Comparison of ENCODE assay signal across 16 cellular contexts in the genomic region with DNA sequence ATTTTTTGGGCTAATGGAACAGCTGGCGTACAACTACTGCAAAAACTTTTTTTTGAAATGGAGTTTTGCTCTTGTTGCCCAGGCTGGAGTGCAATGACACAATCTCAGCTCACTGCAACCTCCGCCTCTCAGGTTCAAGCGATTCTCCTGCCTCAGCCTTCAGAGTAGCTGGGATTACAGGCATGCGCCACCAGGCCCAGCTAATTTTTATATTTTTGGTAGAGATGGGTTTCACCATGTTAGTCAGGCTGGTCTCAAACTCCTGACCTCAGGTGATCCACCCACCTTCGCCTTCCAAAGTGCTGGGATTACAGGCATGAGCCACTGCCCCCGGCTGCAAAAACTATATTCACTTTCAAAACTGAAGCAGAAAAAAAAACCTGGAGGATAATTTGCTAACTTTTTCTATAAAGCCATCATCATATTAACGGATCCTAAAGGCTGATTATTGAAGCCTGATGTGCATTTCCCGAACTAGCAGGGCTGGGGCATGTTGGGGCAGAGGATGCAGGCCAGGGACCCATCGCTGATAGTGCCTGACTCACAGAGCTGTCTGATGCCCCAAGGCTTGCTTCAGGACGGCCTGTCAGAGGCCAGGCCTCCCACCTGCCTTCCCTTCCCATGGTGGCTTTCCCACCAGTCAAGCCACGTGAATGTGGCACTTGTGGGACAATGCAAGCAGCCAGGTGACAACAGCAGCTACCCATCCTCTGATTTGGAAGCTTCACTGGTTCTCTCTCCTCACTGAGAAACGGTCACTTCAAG. TPM values are rescaled to one million over a fixed set of nuclear protein-coding genes. Genes with fewer than 3 reads are reported as not detected.
DNase-seq lines count a peak whose midpoint lies in the region; ATAC-seq and TF ChIP-seq lines count a peak whose summit lies in the region.
"Not testable (repeated sequence)": the region's sequence is repeated elsewhere in the genome, so short reads cannot be mapped to it uniquely, and the experiment has no call there.
"Had no signal": no experiment of that assay in that cellular context is flagged by ENCODE, and none has a peak within 500 bp of the region (broad histone marks: within the 10 kb centered on the region; RNA-seq: fewer than 3 reads in every experiment).

No MANE protein-coding gene starts in this region.

- peak overlapping the region; percentile 90 for H3K4me3 ChIP-seq in CD8-positive, alpha-beta T cell (ENCODE audit: low read depth, low read length)
- not testable (repeated sequence) for H3K4me3 ChIP-seq in epithelial cell of esophagus (ENCODE audit: low read length); sigmoid colon; thymus (ENCODE audit: low read length)

- H3K9me3 ChIP-seq in CD8-positive, alpha-beta T cell (ENCODE audit: low read length); sigmoid colon; thymus (ENCODE audit: control insufficient read depth): not testable (repeated sequence)

- DNase-seq in CD8-positive, alpha-beta T cell: peak in 1 of 7 experiments; percentile 21
- DNase-seq in T-helper 2 cell treated with Interferon-gamma antibody and Interleukin-4, amounts not matched to agents 5 μg/mL and 100 μg/mL, for 36 hours (ENCODE audit: low spot score): not testable (repeated sequence)
- DNase-seq in activated CD8-positive, alpha-beta memory T cell treated with anti-CD3 and anti-CD28 coated beads, Interleukin-2, amount 50 U/mL, for 48 hours: peak; percentile 54
- DNase-seq in activated naive CD4-positive, alpha-beta T cell treated with anti-CD3 and anti-CD28 coated beads, Interleukin-2, amount 50 U/mL, for 72 hours (ENCODE audit: low spot score in 2 of 2): peak; percentile 6 to 14
- DNase-seq in epithelial cell of esophagus (ENCODE audit: low read depth): peak; percentile 86
- DNase-seq in memory B cell (ENCODE audit: low spot score in 2 of 2): peak in 1 of 2 donors; percentile 11
- DNase-seq in sigmoid colon: peak; percentile 40

- CTCF ChIA-PET in CD8-positive, alpha-beta T cell (lab: Charles Lee): interaction anchor here (1.2 to 8.0 kb wide), 7 partner anchors 13 to 99 kb away, joined by 5 to 65 read pairs (median 11); no protein-coding TSS in a partner anchor

- not testable (repeated sequence) for H3K27me3 Mint-ChIP-seq in CD8-positive, alpha-beta T cell (ENCODE audit: low read depth); T-helper 2 cell treated with Interferon-gamma antibody and Interleukin-4, amounts not matched to agents 5 μg/mL and 100 μg/mL, for 36 hours (ENCODE audit: low read depth); memory B cell

- intact Hi-C loops in CD8-positive, alpha-beta T cell (cut with DNase I, micrococcal nuclease); sigmoid colon (cut with DNase I): not testable (repeated sequence)

- peaks cover 78% of the 10 kb centered on the region for H3K36me3 ChIP-seq in CD8-positive, alpha-beta T cell (ENCODE audit: insufficient read depth, low read length)
- H3K36me3 ChIP-seq in sigmoid colon (peaks cover 22 to 66% (median 42%) of the 10 kb centered on the region in 4 donors), thymus (ENCODE audit: control insufficient read depth, insufficient read depth) (peaks cover 57% of the 10 kb centered on the region)

- TF ChIP-seq EP300 in sigmoid colon (IDR thresholded peaks at IDR 0.05): not testable (repeated sequence)

- peak overlapping the region; percentile 96 for H3K4me3 Mint-ChIP-seq in CD8-positive, alpha-beta T cell
- H3K4me3 Mint-ChIP-seq in T-helper 2 cell treated with Interferon-gamma antibody and Interleukin-4, amounts not matched to agents 5 μg/mL and 100 μg/mL, for 36 hours: peak overlapping the region; percentile 99
- not testable (repeated sequence) for H3K4me3 Mint-ChIP-seq in memory B cell

- TF ChIP-seq CTCF in CD8-positive, alpha-beta T cell (IDR thresholded peaks at IDR 0.05); epithelial cell of esophagus (IDR thresholded peaks at IDR 0.05; ENCODE audit: insufficient read depth, low read depth, low read length, missing control alignments); sigmoid colon (IDR thresholded peaks at IDR 0.05): not testable (repeated sequence)

- peaks cover 62% of the 10 kb centered on the region for H3K4me1 ChIP-seq in CD8-positive, alpha-beta T cell (ENCODE audit: insufficient read depth, low read length)
- H3K4me1 ChIP-seq in sigmoid colon (peaks cover 0 to 40% (median 36%) of the 10 kb centered on the region in 4 donors), thymus (ENCODE audit: control insufficient read depth, insufficient read depth, low read length) (peaks cover 17% of the 10 kb centered on the region)

- H3K4me1 Mint-ChIP-seq in CD8-positive, alpha-beta T cell (ENCODE audit: low read depth): peaks cover 69% of the 10 kb centered on the region
- H3K4me1 Mint-ChIP-seq in T-helper 2 cell treated with Interferon-gamma antibody and Interleukin-4, amounts not matched to agents 5 μg/mL and 100 μg/mL, for 36 hours (ENCODE audit: low read depth): peaks cover 45% of the 10 kb centered on the region
- peaks cover 47% of the 10 kb centered on the region for H3K4me1 Mint-ChIP-seq in memory B cell

- 82 to 89% methylated on average over 12 of the region's 12 CpGs for WGBS in sigmoid colon, 2 donors
- 93% methylated on average over 12 of the region's 12 CpGs for WGBS in thymus

- POLR2A ChIA-PET in CD8-positive, alpha-beta T cell (lab: Charles Lee): interaction anchor here (1.1 to 10.0 kb wide), 7 partner anchors 11 to 74 kb away, joined by 4 to 173 read pairs (median 9); no protein-coding TSS in a partner anchor

- not testable (repeated sequence) for TF ChIP-seq POLR2A in sigmoid colon (IDR thresholded peaks at IDR 0.05)

- not testable (repeated sequence) for H3K27me3 ChIP-seq in CD8-positive, alpha-beta T cell (ENCODE audit: insufficient read depth, low read length); sigmoid colon; thymus (ENCODE audit: control insufficient read depth, insufficient read depth)

- peaks cover 81% of the 10 kb centered on the region for H3K36me3 Mint-ChIP-seq in CD8-positive, alpha-beta T cell
- peaks cover 82% of the 10 kb centered on the region for H3K36me3 Mint-ChIP-seq in T-helper 2 cell treated with Interferon-gamma antibody and Interleukin-4, amounts not matched to agents 5 μg/mL and 100 μg/mL, for 36 hours (ENCODE audit: low read depth)
- H3K36me3 Mint-ChIP-seq in activated naive CD4-positive, alpha-beta T cell treated with anti-CD3 and anti-CD28 coated beads, Interleukin-2, amount 50 U/mL, for 72 hours: peaks cover 51 to 61% of the 10 kb centered on the region in 2 donors
- H3K36me3 Mint-ChIP-seq in memory B cell: peaks cover 41% of the 10 kb centered on the region

- H3K9me3 Mint-ChIP-seq in CD8-positive, alpha-beta T cell; T-helper 2 cell treated with Interferon-gamma antibody and Interleukin-4, amounts not matched to agents 5 μg/mL and 100 μg/mL, for 36 hours; activated naive CD4-positive, alpha-beta T cell treated with anti-CD3 and anti-CD28 coated beads, Interleukin-2, amount 50 U/mL, for 72 hours; memory B cell: not testable (repeated sequence)

- H3K27ac ChIP-seq in CD8-positive, alpha-beta T cell (ENCODE audit: low read depth, low read length): peak overlapping the region; percentile 33
- peak overlapping the region in 1 of 4 donors; percentile 21 for H3K27ac ChIP-seq in sigmoid colon
- H3K27ac ChIP-seq in thymus (ENCODE audit: low read depth): peak overlapping the region; percentile 46

- not testable (repeated sequence) for ATAC-seq in CD8-positive, alpha-beta T cell; memory B cell (ENCODE audit: low read depth)
- peak in 1 of 2 donors; percentile 0 for ATAC-seq in activated naive CD4-positive, alpha-beta T cell treated with anti-CD3 and anti-CD28 coated beads, Interleukin-2, amount 50 U/mL, for 72 hours

- H3K27ac Mint-ChIP-seq in CD8-positive, alpha-beta T cell: peak overlapping the region; percentile 94
- peak overlapping the region; percentile 88 for H3K27ac Mint-ChIP-seq in T-helper 2 cell treated with Interferon-gamma antibody and Interleukin-4, amounts not matched to agents 5 μg/mL and 100 μg/mL, for 36 hours
- peak overlapping the region; percentile 100 for H3K27ac Mint-ChIP-seq in activated naive CD4-positive, alpha-beta T cell treated with anti-CD3 and anti-CD28 coated beads, Interleukin-2, amount 50 U/mL, for 72 hours
- peak overlapping the region; percentile 95 for H3K27ac Mint-ChIP-seq in memory B cell

RNA-seq across cellular contexts. Expression of gene IRF1, which starts 5.5 kb away (rescaled TPM):
- total RNA-seq in CD8-positive, alpha-beta T cell: 1,000 to 10,000 TPM; 1,214 to 1,250 TPM
- 100 to 1,000 TPM; 107 to 156 TPM for total RNA-seq in activated naive CD4-positive, alpha-beta T cell treated with anti-CD3 and anti-CD28 coated beads, Interleukin-2, amount 50 U/mL, for 72 hours
- 100 to 1,000 TPM in 1 of 4 donors, 10 to 100 TPM in 3; 15.3 to 124 (median 22.7) TPM for total RNA-seq in sigmoid colon
- polyA plus RNA-seq in sigmoid colon (100 to 1,000 TPM in 1 of 3 donors, 10 to 100 TPM in 2; 37.2 to 169 (median 70.5) TPM), thymus (47.7 TPM)

RNA-seq across cellular contexts. Expression of gene IL5, which starts 58.3 kb away (rescaled TPM):
- not detected for total RNA-seq in CD8-positive, alpha-beta T cell
- not detected for total RNA-seq in activated naive CD4-positive, alpha-beta T cell treated with anti-CD3 and anti-CD28 coated beads, Interleukin-2, amount 50 U/mL, for 72 hours
- total RNA-seq in sigmoid colon: not detected
- polyA plus RNA-seq in sigmoid colon (not detected), thymus (0.43 TPM)
- total RNA-seq: A673, H7, left lung, mucosa of gallbladder, NCI-H460, osteoblast, PC-9, SJCRH30 had no signal

Comparison
In these comparisons a context has a peak if more than half of its experiments do, and no peak if none do; other contexts are left out.
1. RNA of gene IRF1, which starts 5.5 kb away (total RNA-seq): 1,214 to 1,250 TPM in CD8-positive, alpha-beta T cell; 107 to 156 TPM in activated naive CD4-positive, alpha-beta T cell treated with anti-CD3 and anti-CD28 coated beads, Interleukin-2, amount 50 U/mL, for 72 hours and 15.3 to 124 TPM in sigmoid colon; every median in the first group is over 4 times any median in the second.
2. Peak in every context shown above with its lines, with median percentiles within 50 percentile points of each other: H3K27ac Mint-ChIP-seq.